Comparison of ENCODE assay signal across 1 cellular context in the genomic region with DNA sequence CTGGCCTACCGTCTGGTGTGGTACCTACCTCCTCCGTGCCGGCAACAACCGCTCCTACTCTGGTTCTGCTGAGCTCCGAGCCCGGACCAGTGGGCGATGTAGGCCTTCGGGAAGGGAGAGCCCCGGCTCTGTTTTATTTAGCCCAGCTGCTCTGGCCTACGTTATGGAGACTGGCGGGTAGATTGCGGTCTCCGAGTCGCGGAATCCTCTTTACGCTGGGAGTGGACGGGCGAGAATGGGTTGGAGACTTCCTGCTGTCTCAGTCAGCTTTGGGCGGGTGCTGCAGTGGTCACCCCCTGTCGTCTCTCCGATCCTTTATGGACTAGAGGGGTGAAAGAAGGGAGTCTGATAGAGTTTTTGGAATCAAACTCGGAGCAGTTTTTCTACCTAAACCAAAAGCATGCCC.
TF ChIP-seq lines count a peak whose summit lies in the region.

No MANE protein-coding gene starts in this region.

TF ChIP-seq in K562, 482 proteins besides CTCF, POLR2A, EP300 and RAD21 (continued from another document and continues in another):
- TF ChIP-seq, protein P1, sequence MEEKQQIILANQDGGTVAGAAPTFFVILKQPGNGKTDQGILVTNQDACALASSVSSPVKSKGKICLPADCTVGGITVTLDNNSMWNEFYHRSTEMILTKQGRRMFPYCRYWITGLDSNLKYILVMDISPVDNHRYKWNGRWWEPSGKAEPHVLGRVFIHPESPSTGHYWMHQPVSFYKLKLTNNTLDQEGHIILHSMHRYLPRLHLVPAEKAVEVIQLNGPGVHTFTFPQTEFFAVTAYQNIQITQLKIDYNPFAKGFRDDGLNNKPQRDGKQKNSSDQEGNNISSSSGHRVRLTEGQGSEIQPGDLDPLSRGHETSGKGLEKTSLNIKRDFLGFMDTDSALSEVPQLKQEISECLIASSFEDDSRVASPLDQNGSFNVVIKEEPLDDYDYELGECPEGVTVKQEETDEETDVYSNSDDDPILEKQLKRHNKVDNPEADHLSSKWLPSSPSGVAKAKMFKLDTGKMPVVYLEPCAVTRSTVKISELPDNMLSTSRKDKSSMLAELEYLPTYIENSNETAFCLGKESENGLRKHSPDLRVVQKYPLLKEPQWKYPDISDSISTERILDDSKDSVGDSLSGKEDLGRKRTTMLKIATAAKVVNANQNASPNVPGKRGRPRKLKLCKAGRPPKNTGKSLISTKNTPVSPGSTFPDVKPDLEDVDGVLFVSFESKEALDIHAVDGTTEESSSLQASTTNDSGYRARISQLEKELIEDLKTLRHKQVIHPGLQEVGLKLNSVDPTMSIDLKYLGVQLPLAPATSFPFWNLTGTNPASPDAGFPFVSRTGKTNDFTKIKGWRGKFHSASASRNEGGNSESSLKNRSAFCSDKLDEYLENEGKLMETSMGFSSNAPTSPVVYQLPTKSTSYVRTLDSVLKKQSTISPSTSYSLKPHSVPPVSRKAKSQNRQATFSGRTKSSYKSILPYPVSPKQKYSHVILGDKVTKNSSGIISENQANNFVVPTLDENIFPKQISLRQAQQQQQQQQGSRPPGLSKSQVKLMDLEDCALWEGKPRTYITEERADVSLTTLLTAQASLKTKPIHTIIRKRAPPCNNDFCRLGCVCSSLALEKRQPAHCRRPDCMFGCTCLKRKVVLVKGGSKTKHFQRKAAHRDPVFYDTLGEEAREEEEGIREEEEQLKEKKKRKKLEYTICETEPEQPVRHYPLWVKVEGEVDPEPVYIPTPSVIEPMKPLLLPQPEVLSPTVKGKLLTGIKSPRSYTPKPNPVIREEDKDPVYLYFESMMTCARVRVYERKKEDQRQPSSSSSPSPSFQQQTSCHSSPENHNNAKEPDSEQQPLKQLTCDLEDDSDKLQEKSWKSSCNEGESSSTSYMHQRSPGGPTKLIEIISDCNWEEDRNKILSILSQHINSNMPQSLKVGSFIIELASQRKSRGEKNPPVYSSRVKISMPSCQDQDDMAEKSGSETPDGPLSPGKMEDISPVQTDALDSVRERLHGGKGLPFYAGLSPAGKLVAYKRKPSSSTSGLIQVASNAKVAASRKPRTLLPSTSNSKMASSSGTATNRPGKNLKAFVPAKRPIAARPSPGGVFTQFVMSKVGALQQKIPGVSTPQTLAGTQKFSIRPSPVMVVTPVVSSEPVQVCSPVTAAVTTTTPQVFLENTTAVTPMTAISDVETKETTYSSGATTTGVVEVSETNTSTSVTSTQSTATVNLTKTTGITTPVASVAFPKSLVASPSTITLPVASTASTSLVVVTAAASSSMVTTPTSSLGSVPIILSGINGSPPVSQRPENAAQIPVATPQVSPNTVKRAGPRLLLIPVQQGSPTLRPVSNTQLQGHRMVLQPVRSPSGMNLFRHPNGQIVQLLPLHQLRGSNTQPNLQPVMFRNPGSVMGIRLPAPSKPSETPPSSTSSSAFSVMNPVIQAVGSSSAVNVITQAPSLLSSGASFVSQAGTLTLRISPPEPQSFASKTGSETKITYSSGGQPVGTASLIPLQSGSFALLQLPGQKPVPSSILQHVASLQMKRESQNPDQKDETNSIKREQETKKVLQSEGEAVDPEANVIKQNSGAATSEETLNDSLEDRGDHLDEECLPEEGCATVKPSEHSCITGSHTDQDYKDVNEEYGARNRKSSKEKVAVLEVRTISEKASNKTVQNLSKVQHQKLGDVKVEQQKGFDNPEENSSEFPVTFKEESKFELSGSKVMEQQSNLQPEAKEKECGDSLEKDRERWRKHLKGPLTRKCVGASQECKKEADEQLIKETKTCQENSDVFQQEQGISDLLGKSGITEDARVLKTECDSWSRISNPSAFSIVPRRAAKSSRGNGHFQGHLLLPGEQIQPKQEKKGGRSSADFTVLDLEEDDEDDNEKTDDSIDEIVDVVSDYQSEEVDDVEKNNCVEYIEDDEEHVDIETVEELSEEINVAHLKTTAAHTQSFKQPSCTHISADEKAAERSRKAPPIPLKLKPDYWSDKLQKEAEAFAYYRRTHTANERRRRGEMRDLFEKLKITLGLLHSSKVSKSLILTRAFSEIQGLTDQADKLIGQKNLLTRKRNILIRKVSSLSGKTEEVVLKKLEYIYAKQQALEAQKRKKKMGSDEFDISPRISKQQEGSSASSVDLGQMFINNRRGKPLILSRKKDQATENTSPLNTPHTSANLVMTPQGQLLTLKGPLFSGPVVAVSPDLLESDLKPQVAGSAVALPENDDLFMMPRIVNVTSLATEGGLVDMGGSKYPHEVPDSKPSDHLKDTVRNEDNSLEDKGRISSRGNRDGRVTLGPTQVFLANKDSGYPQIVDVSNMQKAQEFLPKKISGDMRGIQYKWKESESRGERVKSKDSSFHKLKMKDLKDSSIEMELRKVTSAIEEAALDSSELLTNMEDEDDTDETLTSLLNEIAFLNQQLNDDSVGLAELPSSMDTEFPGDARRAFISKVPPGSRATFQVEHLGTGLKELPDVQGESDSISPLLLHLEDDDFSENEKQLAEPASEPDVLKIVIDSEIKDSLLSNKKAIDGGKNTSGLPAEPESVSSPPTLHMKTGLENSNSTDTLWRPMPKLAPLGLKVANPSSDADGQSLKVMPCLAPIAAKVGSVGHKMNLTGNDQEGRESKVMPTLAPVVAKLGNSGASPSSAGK (IDR thresholded peaks at IDR 0.05), result no peak
- TF ChIP-seq SMAD4 (CRISPR knock-in tag; conservative IDR thresholded peaks at IDR 0.05) (0 out of 2 replicates have a peak, but pooled peaks have one; percentile 26), TAF1 (IDR thresholded peaks at IDR 0.05; ENCODE audit: control insufficient read depth, extremely low read depth, insufficient read depth, low read length, severe bottlenecking) (no peak), MEF2A (IDR thresholded peaks at IDR 0.05; ENCODE audit: control insufficient read depth, low read depth, low read length) (no peak), NCOA2 (IDR thresholded peaks at IDR 0.05; ENCODE audit: partially characterized antibody in 2 of 2) (no peak), U2AF2 (optimal IDR thresholded peaks at IDR 0.05; ENCODE audit: low read depth, low read length) (no peak), TGIF2 (CRISPR knock-in tag; IDR thresholded peaks at IDR 0.05) (no peak), NR2C2 (CRISPR knock-in tag; IDR thresholded peaks at IDR 0.05) (no peak), NR2C2 (tag; IDR thresholded peaks at IDR 0.05) (no peak), RBM39 (optimal IDR thresholded peaks at IDR 0.05; ENCODE audit: low read depth, low read length) (no peak), ZNF57 (CRISPR knock-in tag; IDR thresholded peaks at IDR 0.05) (no peak), ZNF551 (CRISPR knock-in tag; IDR thresholded peaks at IDR 0.05) (no peak), NFXL1 (CRISPR knock-in tag; IDR thresholded peaks at IDR 0.05) (no peak), ZKSCAN3 (CRISPR knock-in tag; IDR thresholded peaks at IDR 0.05) (no peak), ADNP (tag; IDR thresholded peaks at IDR 0.05) (no peak), MAFF (IDR thresholded peaks at IDR 0.05; ENCODE audit: low read length) (no peak), GTF3C2 (IDR thresholded peaks at IDR 0.05; ENCODE audit: borderline replicate concordance, extremely low read depth, insufficient read length) (no peak), HOXB6 (CRISPR knock-in tag; IDR thresholded peaks at IDR 0.05; ENCODE audit: borderline replicate concordance) (no peak), ETV5 (CRISPR knock-in tag; IDR thresholded peaks at IDR 0.05; ENCODE audit: low read depth) (no peak), E2F1 (CRISPR knock-in tag; IDR thresholded peaks at IDR 0.05) (no peak; the same call in 1 of the 2 replicates), SRSF1 (IDR thresholded peaks at IDR 0.05; ENCODE audit: low read depth, low read length) (no peak), SIRT6 (IDR thresholded peaks at IDR 0.05; ENCODE audit: low read depth, low read length) (no peak), HEY1 (CRISPR knock-in tag; IDR thresholded peaks at IDR 0.05; ENCODE audit: borderline replicate concordance) (no peak), ZNF644 (tag; IDR thresholded peaks at IDR 0.05; ENCODE audit: low read depth) (no peak), SFPQ (IDR thresholded peaks at IDR 0.05; ENCODE audit: low read depth, low read length) (no peak), NR2C1 (IDR thresholded peaks at IDR 0.05) (no peak), NR2C1 (tag; IDR thresholded peaks at IDR 0.05) (no peak), FUS (optimal IDR thresholded peaks at IDR 0.05; ENCODE audit: low read depth, low read length) (no peak)
- TF ChIP-seq, protein P2, sequence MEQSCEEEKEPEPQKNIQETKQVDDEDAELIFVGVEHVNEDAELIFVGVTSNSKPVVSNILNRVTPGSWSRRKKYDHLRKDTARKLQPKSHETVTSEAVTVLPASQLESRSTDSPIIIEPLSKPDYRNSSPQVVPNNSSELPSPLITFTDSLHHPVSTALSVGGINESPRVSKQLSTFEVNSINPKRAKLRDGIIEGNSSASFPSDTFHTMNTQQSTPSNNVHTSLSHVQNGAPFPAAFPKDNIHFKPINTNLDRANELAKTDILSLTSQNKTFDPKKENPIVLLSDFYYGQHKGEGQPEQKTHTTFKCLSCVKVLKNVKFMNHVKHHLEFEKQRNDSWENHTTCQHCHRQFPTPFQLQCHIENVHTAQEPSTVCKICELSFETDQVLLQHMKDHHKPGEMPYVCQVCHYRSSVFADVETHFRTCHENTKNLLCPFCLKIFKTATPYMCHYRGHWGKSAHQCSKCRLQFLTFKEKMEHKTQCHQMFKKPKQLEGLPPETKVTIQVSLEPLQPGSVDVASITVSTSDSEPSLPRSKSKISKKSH (CRISPR knock-in tag; IDR thresholded peaks at IDR 0.05), result no peak
- TF ChIP-seq, protein P3, sequence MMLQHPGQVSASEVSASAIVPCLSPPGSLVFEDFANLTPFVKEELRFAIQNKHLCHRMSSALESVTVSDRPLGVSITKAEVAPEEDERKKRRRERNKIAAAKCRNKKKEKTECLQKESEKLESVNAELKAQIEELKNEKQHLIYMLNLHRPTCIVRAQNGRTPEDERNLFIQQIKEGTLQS (IDR thresholded peaks at IDR 0.05), result no peak
- TF ChIP-seq, protein P3 (CRISPR knock-in tag; conservative IDR thresholded peaks at IDR 0.05), result 0 out of 2 replicates have a peak, but pooled peaks have one; percentile 17
- TF ChIP-seq, protein P4, sequence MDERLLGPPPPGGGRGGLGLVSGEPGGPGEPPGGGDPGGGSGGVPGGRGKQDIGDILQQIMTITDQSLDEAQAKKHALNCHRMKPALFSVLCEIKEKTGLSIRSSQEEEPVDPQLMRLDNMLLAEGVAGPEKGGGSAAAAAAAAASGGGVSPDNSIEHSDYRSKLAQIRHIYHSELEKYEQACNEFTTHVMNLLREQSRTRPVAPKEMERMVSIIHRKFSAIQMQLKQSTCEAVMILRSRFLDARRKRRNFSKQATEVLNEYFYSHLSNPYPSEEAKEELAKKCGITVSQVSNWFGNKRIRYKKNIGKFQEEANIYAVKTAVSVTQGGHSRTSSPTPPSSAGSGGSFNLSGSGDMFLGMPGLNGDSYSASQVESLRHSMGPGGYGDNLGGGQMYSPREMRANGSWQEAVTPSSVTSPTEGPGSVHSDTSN (CRISPR knock-in tag; IDR thresholded peaks at IDR 0.05; ENCODE audit: low read depth), result no peak
- TF ChIP-seq, protein P4 (tag; conservative IDR thresholded peaks at IDR 0.05; ENCODE audit: low read depth), result no peak
- TF ChIP-seq, protein P5, sequence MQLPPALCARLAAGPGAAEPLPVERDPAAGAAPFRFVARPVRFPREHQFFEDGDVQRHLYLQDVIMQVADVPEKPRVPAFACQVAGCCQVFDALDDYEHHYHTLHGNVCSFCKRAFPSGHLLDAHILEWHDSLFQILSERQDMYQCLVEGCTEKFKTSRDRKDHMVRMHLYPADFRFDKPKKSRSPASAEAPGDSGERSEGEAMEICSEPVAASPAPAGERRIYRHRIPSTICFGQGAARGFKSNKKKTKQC (CRISPR knock-in tag; IDR thresholded peaks at IDR 0.05), result peak; percentile 45
